In the genomic region with DNA sequence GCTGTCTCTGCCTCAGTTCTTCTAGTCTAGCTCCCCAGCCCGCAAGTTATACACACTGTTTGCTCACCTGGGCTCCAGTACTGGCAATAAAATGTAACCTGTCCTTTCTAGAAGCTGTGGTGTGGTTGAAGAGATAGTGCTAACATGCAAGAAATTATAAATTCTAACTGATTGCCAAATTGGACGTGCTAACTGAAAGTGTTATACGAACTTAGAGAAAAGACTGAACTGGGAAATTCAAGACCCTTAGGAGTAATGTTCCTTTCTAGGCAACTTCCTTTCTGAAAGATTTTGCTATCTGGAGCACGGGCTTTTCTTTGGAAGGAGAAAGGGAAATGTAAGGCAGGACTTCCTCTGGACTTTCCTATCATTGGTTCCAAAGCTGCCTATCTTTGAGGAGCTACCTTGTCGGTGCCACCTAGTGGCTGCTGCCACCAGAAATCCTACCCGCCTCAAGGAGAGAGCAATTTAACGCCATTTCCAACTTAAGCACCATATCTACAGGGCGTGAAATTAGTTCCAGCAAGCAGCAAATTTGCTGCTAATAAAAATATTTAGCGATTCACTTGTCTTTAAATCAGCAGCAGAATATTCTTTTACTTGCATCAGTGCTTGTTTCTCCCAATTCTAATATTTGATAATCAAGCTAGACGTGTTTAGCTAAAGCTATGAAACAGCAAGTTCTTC, we compare ENCODE assay signal across 9 cellular contexts. TPM values are rescaled to one million over a fixed set of nuclear protein-coding genes. Genes with fewer than 3 reads are reported as not detected.
DNase-seq lines count a peak whose midpoint lies in the region; ATAC-seq and TF ChIP-seq lines count a peak whose summit lies in the region.
"Had no signal": no experiment of that assay in that cellular context is flagged by ENCODE, and none has a peak within 500 bp of the region (broad histone marks: within the 10 kb centered on the region; RNA-seq: fewer than 3 reads in every experiment).

No MANE protein-coding gene starts in this region.

- H3K9me3 Mint-ChIP-seq in CD14-positive monocyte, result peaks cover 0 to 6% (median 0%) of the 10 kb centered on the region in 7 donors
- H3K9me3 Mint-ChIP-seq in chondrocyte (ENCODE audit: low read depth), result no peaks in the 10 kb centered on the region
- H3K9me3 Mint-ChIP-seq: T-helper 1 cell treated with Interleukin-12 subunit alpha and Interleukin-12 subunit beta and Interleukin-4 antibody, amounts not matched to agents 30 μg/mL and 1 μg/mL, for 36 hours had no signal

- no peaks in the 10 kb centered on the region for H3K4me1 ChIP-seq in thyroid gland

- H3K36me3 ChIP-seq in thyroid gland, result no peaks in the 10 kb centered on the region

- H3K4me1 Mint-ChIP-seq in CD14-positive monocyte (peaks cover 21% of the 10 kb centered on the region), chondrocyte (ENCODE audit: low read depth) (peaks cover 21% of the 10 kb centered on the region)

- WGBS in thyroid gland, 2 donors, result 63 to 69% methylated on average over 10 of the region's 10 CpGs

- no peaks in the 10 kb centered on the region for H3K27me3 ChIP-seq in thyroid gland

- no peak overlapping the region for H3K27ac ChIP-seq in thyroid gland

- intact Hi-C loops in CD14-positive monocyte (cut with micrococcal nuclease), result no loop called here
- intact Hi-C loops in thyroid gland (cut with DNase I), result no loop called here

- H3K27me3 Mint-ChIP-seq in CD14-positive monocyte (ENCODE audit: low read depth in 3 of 3) (peaks cover 16 to 19% (median 18%) of the 10 kb centered on the region in 3 donors), chondrocyte (ENCODE audit: low read depth) (no peaks in the 10 kb centered on the region)

- in situ Hi-C loops in SK-MEL-5 (cut with HindIII; ENCODE audit: low pct_unique_long_range_greater_than_20kb, low sequenced_read_pairs), result no loop called here

- no peak for TF ChIP-seq POLR2A in thyroid gland (IDR thresholded peaks at IDR 0.05)

- H3K4me3 ChIP-seq in thyroid gland (replicated peaks in 1 of 3), result no peak overlapping the region

- no peak for DNase-seq in CD14-positive monocyte (ENCODE audit: low spot score)
- peak in 39 of 76 experiments; percentile 1 to 56 (median 17) for DNase-seq in HUDEP-2 (lab: John Stamatoyannopoulos, UW; ENCODE audit: unreplicated experiment in 76 of 76)
- peak; percentile 78 for DNase-seq in SK-MEL-5 (ENCODE audit: low read depth, low spot score)
- DNase-seq in chondrocyte (ENCODE audit: low spot score), result no peak
- DNase-seq in lung microvascular endothelial cell (ENCODE audit: low read depth in 2 of 2), result peak; percentile 37 to 72
- DNase-seq in thyroid gland, result peak; percentile 44 to 62
- no peak for DNase-seq in OCI-M2 (lab: John Stamatoyannopoulos, UW; ENCODE audit: unreplicated experiment)

- ATAC-seq in GM19035 (IDR thresholded peaks at IDR 0.05; ENCODE audit: unreplicated experiment), result peak; percentile 62

- peak; percentile 59 for TF ChIP-seq CTCF in CD14-positive monocyte (IDR thresholded peaks at IDR 0.05)
- peak; percentile 68 for TF ChIP-seq CTCF in chondrocyte (IDR thresholded peaks at IDR 0.05)
- TF ChIP-seq CTCF in thyroid gland (IDR thresholded peaks at IDR 0.05), result peak in 5 of 6 experiments; percentile 5 to 47 (median 29)

- H3K27ac Mint-ChIP-seq in CD14-positive monocyte (peak overlapping the region; percentile 60 to 91 (median 85)), chondrocyte (ENCODE audit: unreplicated experiment) (no peak overlapping the region)
- H3K27ac Mint-ChIP-seq: T-helper 1 cell treated with Interleukin-12 subunit alpha and Interleukin-12 subunit beta and Interleukin-4 antibody, amounts not matched to agents 30 μg/mL and 1 μg/mL, for 36 hours had no signal

- H3K36me3 Mint-ChIP-seq in CD14-positive monocyte (no peaks in the 10 kb centered on the region), chondrocyte (ENCODE audit: low read depth) (no peaks in the 10 kb centered on the region)

- peak overlapping the region; percentile 59 to 75 for H3K4me3 Mint-ChIP-seq in CD14-positive monocyte
- H3K4me3 Mint-ChIP-seq in chondrocyte (ENCODE audit: unreplicated experiment), result no peak overlapping the region
- H3K4me3 Mint-ChIP-seq: T-helper 1 cell treated with Interleukin-12 subunit alpha and Interleukin-12 subunit beta and Interleukin-4 antibody, amounts not matched to agents 30 μg/mL and 1 μg/mL, for 36 hours had no signal

- no peaks in the 10 kb centered on the region for H3K9me3 ChIP-seq in thyroid gland

RNA-seq across cellular contexts. Expression of a gene that starts 12.7 kb away (rescaled TPM):
- polyA plus RNA-seq in CD14-positive monocyte, result 10 to 100 TPM; 55.7 to 57.7 TPM
- total RNA-seq in SK-MEL-5 (2014; rRNA removed; shearing (Covaris generic)), result 26.9 and 33.8 TPM in 2 replicates
- polyA plus RNA-seq in SK-MEL-5 (2015; cell fraction: cytosol; rRNA removed), result 22.6 and 22.7 TPM in 2 replicates
- 77.0 and 94.5 TPM in 2 replicates for polyA plus RNA-seq in SK-MEL-5 (2015; cell fraction: nucleus; rRNA removed)
- total RNA-seq in chondrocyte, result 11.5 to 15.2 TPM (median 12.0 TPM) in 3 replicates
- total RNA-seq in lung microvascular endothelial cell, result 14.4 and 17.9 TPM in 2 replicates
- 10 to 100 TPM; 24.2 to 31.5 (median 26.1) TPM for total RNA-seq in thyroid gland

RNA-seq across cellular contexts. Expression of a gene that starts 40.5 kb away (rescaled TPM):
- not detected for polyA plus RNA-seq in CD14-positive monocyte
- total RNA-seq in SK-MEL-5 (2014; rRNA removed; shearing (Covaris generic)), result 1.4 and 1.6 TPM in 2 replicates
- 2.4 and 4.2 TPM in 2 replicates for polyA plus RNA-seq in SK-MEL-5 (2015; cell fraction: cytosol; rRNA removed)
- polyA plus RNA-seq in SK-MEL-5 (2015; cell fraction: nucleus; rRNA removed), result 3.7 and 4.8 TPM in 2 replicates
- total RNA-seq in chondrocyte, result 34.0 to 74.0 TPM (median 34.9 TPM) in 3 replicates
- total RNA-seq in lung microvascular endothelial cell, result not detected in 2 replicates
- total RNA-seq in thyroid gland, result 10 to 100 TPM in 3 of 4 donors, 1 to 10 TPM in 1; 6.3 to 28.0 (median 18.7) TPM

Comparison
In these comparisons a context has a peak if more than half of its experiments do, and no peak if none do; other contexts are left out.
1. DNase-seq: peak in HUDEP-2 (39 of 76), SK-MEL-5 (single experiment), lung microvascular endothelial cell (2 of 2) and thyroid gland (2 of 2); none in CD14-positive monocyte (single experiment), chondrocyte (single experiment) and OCI-M2 (single experiment).
2. Peak in every context shown above with its lines, with median percentiles within 50 percentile points of each other: CTCF ChIP-seq.